In genomic region chr4:80140237-80140636, GRCh38 we compare ENCODE assay signal across 2 cellular contexts.
TF ChIP-seq lines count a peak whose summit lies in the region.

No MANE protein-coding gene starts in this region.

TF ChIP-seq in IMR-90, 13 proteins besides CTCF, POLR2A, EP300 and RAD21:
- TF ChIP-seq CHD1 (IDR thresholded peaks at IDR 0.05; ENCODE audit: low read depth, low read length) (no peak), RFX5 (IDR thresholded peaks at IDR 0.05; ENCODE audit: low read depth, low read length) (no peak), BHLHE40 (IDR thresholded peaks at IDR 0.05; ENCODE audit: low read depth, low read length) (no peak), MAFK (IDR thresholded peaks at IDR 0.05; ENCODE audit: low read depth, low read length) (no peak), ELK1 (IDR thresholded peaks at IDR 0.05; ENCODE audit: borderline replicate concordance, low read depth, low read length) (no peak), FOS (IDR thresholded peaks at IDR 0.05; ENCODE audit: low read depth, low read length) (no peak), MXI1 (IDR thresholded peaks at IDR 0.05; ENCODE audit: borderline replicate concordance, low read depth, low read length) (no peak), RCOR1 (IDR thresholded peaks at IDR 0.05; ENCODE audit: insufficient replicate concordance, low read length) (no peak)

TF ChIP-seq in GM23338, 12 proteins besides CTCF, POLR2A, EP300 and RAD21:
- TF ChIP-seq STAT1 (IDR thresholded peaks at IDR 0.05; ENCODE audit: unreplicated experiment) (no peak), POLR2AphosphoS5 (IDR thresholded peaks at IDR 0.05; ENCODE audit: low read depth) (no peak), ETS1 (IDR thresholded peaks at IDR 0.05) (no peak), NANOG (IDR thresholded peaks at IDR 0.05; ENCODE audit: borderline replicate concordance) (no peak), ZNF462 (CRISPR knock-in tag; IDR thresholded peaks at IDR 0.05) (no peak)
